Comparison of ENCODE assay signal across 1 cellular context in the genomic region with DNA sequence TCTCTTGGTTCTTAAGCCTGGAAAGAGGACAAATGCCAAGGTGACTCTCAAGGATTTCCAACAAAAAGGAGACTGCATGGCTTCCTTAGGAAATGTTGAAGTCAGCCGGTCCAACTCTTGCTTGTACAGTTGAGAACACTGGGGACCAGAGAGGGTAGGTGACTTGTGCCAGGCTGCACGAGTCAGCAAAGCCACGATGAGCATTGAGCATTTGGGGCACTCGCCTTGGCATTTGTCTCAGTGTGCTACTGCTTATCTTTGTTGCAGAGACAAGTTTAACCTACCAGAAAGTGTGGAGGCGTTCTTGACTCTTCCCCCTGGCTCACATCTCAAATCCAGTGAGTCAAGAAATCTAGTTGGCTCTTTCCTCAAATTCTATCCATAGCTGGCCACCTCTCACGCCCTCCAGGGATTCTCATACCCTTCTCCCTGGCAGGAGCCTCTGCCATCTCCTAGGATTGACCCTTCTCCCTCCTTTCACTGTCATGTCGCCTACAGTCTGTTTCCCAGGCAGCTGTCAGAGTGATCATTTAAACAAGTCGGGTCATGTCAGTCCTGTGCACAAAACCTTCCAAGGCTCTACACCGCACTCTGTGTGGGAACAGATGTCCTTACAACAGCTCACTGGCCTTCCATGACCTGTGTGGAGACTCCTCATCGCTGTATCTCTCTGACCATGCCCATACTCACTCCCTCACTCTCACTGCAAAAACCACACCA.
TF ChIP-seq lines count a peak whose summit lies in the region.

No MANE protein-coding gene starts in this region.

TF ChIP-seq in GM23338, 12 proteins besides CTCF, POLR2A, EP300 and RAD21 (continued from another document):
- TF ChIP-seq, protein P1, sequence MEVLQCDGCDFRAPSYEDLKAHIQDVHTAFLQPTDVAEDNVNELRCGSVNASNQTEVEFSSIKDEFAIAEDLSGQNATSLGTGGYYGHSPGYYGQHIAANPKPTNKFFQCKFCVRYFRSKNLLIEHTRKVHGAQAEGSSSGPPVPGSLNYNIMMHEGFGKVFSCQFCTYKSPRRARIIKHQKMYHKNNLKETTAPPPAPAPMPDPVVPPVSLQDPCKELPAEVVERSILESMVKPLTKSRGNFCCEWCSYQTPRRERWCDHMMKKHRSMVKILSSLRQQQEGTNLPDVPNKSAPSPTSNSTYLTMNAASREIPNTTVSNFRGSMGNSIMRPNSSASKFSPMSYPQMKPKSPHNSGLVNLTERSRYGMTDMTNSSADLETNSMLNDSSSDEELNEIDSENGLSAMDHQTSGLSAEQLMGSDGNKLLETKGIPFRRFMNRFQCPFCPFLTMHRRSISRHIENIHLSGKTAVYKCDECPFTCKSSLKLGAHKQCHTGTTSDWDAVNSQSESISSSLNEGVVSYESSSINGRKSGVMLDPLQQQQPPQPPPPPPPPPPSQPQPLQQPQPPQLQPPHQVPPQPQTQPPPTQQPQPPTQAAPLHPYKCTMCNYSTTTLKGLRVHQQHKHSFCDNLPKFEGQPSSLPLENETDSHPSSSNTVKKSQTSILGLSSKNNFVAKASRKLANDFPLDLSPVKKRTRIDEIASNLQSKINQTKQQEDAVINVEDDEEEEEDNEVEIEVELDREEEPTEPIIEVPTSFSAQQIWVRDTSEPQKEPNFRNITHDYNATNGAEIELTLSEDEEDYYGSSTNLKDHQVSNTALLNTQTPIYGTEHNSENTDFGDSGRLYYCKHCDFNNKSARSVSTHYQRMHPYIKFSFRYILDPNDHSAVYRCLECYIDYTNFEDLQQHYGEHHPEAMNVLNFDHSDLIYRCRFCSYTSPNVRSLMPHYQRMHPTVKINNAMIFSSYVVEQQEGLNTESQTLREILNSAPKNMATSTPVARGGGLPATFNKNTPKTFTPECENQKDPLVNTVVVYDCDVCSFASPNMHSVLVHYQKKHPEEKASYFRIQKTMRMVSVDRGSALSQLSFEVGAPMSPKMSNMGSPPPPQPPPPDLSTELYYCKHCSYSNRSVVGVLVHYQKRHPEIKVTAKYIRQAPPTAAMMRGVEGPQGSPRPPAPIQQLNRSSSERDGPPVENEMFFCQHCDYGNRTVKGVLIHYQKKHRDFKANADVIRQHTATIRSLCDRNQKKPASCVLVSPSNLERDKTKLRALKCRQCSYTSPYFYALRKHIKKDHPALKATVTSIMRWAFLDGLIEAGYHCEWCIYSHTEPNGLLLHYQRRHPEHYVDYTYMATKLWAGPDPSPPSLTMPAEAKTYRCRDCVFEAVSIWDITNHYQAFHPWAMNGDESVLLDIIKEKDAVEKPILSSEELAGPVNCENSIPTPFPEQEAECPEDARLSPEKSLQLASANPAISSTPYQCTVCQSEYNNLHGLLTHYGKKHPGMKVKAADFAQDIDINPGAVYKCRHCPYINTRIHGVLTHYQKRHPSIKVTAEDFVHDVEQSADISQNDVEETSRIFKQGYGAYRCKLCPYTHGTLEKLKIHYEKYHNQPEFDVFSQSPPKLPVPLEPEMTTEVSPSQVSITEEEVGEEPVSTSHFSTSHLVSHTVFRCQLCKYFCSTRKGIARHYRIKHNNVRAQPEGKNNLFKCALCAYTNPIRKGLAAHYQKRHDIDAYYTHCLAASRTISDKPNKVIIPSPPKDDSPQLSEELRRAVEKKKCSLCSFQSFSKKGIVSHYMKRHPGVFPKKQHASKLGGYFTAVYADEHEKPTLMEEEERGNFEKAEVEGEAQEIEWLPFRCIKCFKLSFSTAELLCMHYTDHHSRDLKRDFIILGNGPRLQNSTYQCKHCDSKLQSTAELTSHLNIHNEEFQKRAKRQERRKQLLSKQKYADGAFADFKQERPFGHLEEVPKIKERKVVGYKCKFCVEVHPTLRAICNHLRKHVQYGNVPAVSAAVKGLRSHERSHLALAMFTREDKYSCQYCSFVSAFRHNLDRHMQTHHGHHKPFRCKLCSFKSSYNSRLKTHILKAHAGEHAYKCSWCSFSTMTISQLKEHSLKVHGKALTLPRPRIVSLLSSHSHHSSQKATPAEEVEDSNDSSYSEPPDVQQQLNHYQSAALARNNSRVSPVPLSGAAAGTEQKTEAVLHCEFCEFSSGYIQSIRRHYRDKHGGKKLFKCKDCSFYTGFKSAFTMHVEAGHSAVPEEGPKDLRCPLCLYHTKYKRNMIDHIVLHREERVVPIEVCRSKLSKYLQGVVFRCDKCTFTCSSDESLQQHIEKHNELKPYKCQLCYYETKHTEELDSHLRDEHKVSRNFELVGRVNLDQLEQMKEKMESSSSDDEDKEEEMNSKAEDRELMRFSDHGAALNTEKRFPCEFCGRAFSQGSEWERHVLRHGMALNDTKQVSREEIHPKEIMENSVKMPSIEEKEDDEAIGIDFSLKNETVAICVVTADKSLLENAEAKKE (CRISPR knock-in tag; IDR thresholded peaks at IDR 0.05) = no peak
- TF ChIP-seq, protein P2, sequence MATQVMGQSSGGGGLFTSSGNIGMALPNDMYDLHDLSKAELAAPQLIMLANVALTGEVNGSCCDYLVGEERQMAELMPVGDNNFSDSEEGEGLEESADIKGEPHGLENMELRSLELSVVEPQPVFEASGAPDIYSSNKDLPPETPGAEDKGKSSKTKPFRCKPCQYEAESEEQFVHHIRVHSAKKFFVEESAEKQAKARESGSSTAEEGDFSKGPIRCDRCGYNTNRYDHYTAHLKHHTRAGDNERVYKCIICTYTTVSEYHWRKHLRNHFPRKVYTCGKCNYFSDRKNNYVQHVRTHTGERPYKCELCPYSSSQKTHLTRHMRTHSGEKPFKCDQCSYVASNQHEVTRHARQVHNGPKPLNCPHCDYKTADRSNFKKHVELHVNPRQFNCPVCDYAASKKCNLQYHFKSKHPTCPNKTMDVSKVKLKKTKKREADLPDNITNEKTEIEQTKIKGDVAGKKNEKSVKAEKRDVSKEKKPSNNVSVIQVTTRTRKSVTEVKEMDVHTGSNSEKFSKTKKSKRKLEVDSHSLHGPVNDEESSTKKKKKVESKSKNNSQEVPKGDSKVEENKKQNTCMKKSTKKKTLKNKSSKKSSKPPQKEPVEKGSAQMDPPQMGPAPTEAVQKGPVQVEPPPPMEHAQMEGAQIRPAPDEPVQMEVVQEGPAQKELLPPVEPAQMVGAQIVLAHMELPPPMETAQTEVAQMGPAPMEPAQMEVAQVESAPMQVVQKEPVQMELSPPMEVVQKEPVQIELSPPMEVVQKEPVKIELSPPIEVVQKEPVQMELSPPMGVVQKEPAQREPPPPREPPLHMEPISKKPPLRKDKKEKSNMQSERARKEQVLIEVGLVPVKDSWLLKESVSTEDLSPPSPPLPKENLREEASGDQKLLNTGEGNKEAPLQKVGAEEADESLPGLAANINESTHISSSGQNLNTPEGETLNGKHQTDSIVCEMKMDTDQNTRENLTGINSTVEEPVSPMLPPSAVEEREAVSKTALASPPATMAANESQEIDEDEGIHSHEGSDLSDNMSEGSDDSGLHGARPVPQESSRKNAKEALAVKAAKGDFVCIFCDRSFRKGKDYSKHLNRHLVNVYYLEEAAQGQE (IDR thresholded peaks at IDR 0.05; ENCODE audit: unreplicated experiment) = no peak
